25 cellular contexts compared by ENCODE assay signal in genomic region chr4:157576671-157577070, GRCh38.
"Had no signal": no experiment of that assay in that cellular context is flagged by ENCODE, and none has a peak within 500 bp of the region (broad histone marks: within the 10 kb centered on the region; RNA-seq: fewer than 3 reads in every experiment).

No MANE protein-coding gene starts in this region.

- H3K27me3 Mint-ChIP-seq: activated B cell treated with CpG ODN at 0.5 μM for 24 hours; activated CD4-positive, alpha-beta memory T cell treated with anti-CD3 and anti-CD28 coated beads for 36 hours; activated naive CD4-positive, alpha-beta T cell treated with anti-CD3 and anti-CD28 coated beads, Interleukin-2, amount 10 ng/mL, durations not matched to agents 7 days and 5 days; naive B cell; stimulated activated memory B cell treated with anti-CD40 and anti-IgM and Interleukin-4, amounts not matched to agents 10 μg/mL and 1 μg/mL and 100 μg/mL, for 72 hours had no signal

- H3K4me1 Mint-ChIP-seq: activated B cell treated with CpG ODN at 0.5 μM for 24 hours; activated naive CD4-positive, alpha-beta T cell treated with anti-CD3 and anti-CD28 coated beads, Interleukin-2, amount 10 ng/mL, durations not matched to agents 7 days and 5 days; naive B cell; neural crest cell; stimulated activated memory B cell treated with anti-CD40 and anti-IgM and Interleukin-4, amounts not matched to agents 10 μg/mL and 1 μg/mL and 100 μg/mL, for 72 hours had no signal

- H3K36me3 ChIP-seq: esophagus squamous epithelium, gastrocnemius medialis, heart left ventricle, lower lobe of right lung, sigmoid colon, uterus had no signal

- H3K27me3 ChIP-seq: esophagus squamous epithelium, gastrocnemius medialis, heart left ventricle, sigmoid colon, testis, uterus had no signal

- H3K27ac ChIP-seq: esophagus squamous epithelium, gastrocnemius medialis, heart left ventricle, lower lobe of right lung, sigmoid colon, testis, uterus had no signal

- DNase-seq: activated B cell treated with CpG ODN at 0.5 μM for 24 hours; activated CD4-positive, alpha-beta memory T cell treated with anti-CD3 and anti-CD28 coated beads for 36 hours; activated CD4-positive, alpha-beta T cell treated with anti-CD3 and anti-CD28 coated beads for 4 hours; activated naive CD4-positive, alpha-beta T cell treated with anti-CD3 and anti-CD28 coated beads, Interleukin-2, amount 10 ng/mL, durations not matched to agents 7 days and 5 days; activated T-cell treated with anti-CD3 and anti-CD28 coated beads, Interleukin-2, amount 50 U/mL, for 48 hours; cortex of kidney; endodermal cell; esophagus squamous epithelium; gastrocnemius medialis; heart left ventricle; kidney; lower lobe of right lung; naive B cell; posterior cingulate gyrus; retina; sigmoid colon; stimulated activated CD4-positive, alpha-beta T cell treated with anti-CD3 and anti-CD28 coated beads, Interleukin-15, amount 100 ng/mL, for 24 hours; T1000; testis; trophoblast cell; uterus had no signal

- H3K4me3 Mint-ChIP-seq: activated B cell treated with CpG ODN at 0.5 μM for 24 hours; activated CD4-positive, alpha-beta memory T cell treated with anti-CD3 and anti-CD28 coated beads for 36 hours; activated naive CD4-positive, alpha-beta T cell treated with anti-CD3 and anti-CD28 coated beads, Interleukin-2, amount 10 ng/mL, durations not matched to agents 7 days and 5 days; endodermal cell; naive B cell; neural crest cell; stimulated activated memory B cell treated with anti-CD40 and anti-IgM and Interleukin-4, amounts not matched to agents 10 μg/mL and 1 μg/mL and 100 μg/mL, for 72 hours had no signal

- H3K27ac Mint-ChIP-seq: activated B cell treated with CpG ODN at 0.5 μM for 24 hours; activated CD4-positive, alpha-beta memory T cell treated with anti-CD3 and anti-CD28 coated beads for 36 hours; activated naive CD4-positive, alpha-beta T cell treated with anti-CD3 and anti-CD28 coated beads, Interleukin-2, amount 10 ng/mL, durations not matched to agents 7 days and 5 days; endodermal cell; naive B cell; stimulated activated memory B cell treated with anti-CD40 and anti-IgM and Interleukin-4, amounts not matched to agents 10 μg/mL and 1 μg/mL and 100 μg/mL, for 72 hours had no signal

- H3K9me3 ChIP-seq: esophagus squamous epithelium, gastrocnemius medialis, heart left ventricle, lower lobe of right lung, sigmoid colon, testis, uterus had no signal

- H3K4me3 ChIP-seq: esophagus squamous epithelium, gastrocnemius medialis, heart left ventricle, lower lobe of right lung, sigmoid colon, smooth muscle cell, testis, uterus had no signal

- H3K36me3 Mint-ChIP-seq: activated CD4-positive, alpha-beta memory T cell treated with anti-CD3 and anti-CD28 coated beads for 36 hours; activated naive CD4-positive, alpha-beta T cell treated with anti-CD3 and anti-CD28 coated beads, Interleukin-2, amount 10 ng/mL, durations not matched to agents 7 days and 5 days; naive B cell; stimulated activated memory B cell treated with anti-CD40 and anti-IgM and Interleukin-4, amounts not matched to agents 10 μg/mL and 1 μg/mL and 100 μg/mL, for 72 hours had no signal

- H3K9me3 Mint-ChIP-seq: activated naive CD4-positive, alpha-beta T cell treated with anti-CD3 and anti-CD28 coated beads, Interleukin-2, amount 10 ng/mL, durations not matched to agents 7 days and 5 days; endodermal cell; neural crest cell had no signal

- H3K4me1 ChIP-seq: esophagus squamous epithelium, gastrocnemius medialis, heart left ventricle, lower lobe of right lung, sigmoid colon, testis, uterus had no signal

- ATAC-seq: gastrocnemius medialis; heart left ventricle; left lobe of liver; lower lobe of right lung; stimulated activated memory B cell treated with anti-CD40 and anti-IgM and Interleukin-4, amounts not matched to agents 10 μg/mL and 1 μg/mL and 100 μg/mL, for 72 hours had no signal
